10 cellular contexts compared by ENCODE assay signal in the genomic region with DNA sequence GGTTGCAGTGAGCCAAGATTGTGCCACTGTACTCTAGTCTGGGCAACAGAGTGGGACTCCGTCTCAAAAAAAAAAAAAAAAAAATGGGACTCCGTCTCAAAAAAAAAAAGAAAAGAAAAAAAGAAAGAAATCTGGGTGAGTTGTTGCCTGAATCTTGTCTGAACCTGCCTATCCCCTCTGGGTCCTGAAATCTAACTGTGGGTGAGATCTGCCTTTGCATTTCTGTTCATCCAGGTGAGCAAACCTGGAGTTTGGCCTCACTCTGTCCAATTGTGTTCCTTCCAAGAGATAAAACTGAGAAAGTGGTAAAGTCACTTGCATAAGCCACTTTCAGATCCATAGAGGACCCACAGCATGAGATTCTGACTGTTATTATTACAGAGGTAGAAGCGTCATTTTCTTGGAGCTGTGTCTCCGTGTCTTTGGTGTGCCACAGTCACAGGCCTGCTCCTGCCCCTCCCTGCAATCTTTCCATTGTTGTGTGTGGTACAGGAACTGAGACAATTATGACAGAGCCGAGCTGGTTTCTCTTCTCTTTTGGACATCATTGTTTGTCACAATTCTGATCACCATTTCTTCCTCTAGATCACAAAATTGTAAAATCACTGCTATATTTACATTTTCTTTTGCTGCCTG.
A peak's percentile ranks its signal among the peaks of the same experiment; 100 is the strongest.
DNase-seq lines count a peak whose midpoint lies in the region; ATAC-seq, FAIRE-seq and TF ChIP-seq lines count a peak whose summit lies in the region.
"Had no signal": no experiment of that assay in that cellular context is flagged by ENCODE, and none has a peak within 500 bp of the region (broad histone marks: within the 10 kb centered on the region; RNA-seq: fewer than 3 reads in every experiment).

No MANE protein-coding gene starts in this region.

- H3K4me1 Mint-ChIP-seq in activated CD8-positive, alpha-beta T cell treated with anti-CD3 and anti-CD28 coated beads, Interleukin-2, amount 10 ng/mL, durations not matched to agents 7 days and 5 days (ENCODE audit: low read depth) = peaks cover 26% of the 10 kb centered on the region
- H3K4me1 Mint-ChIP-seq in stimulated activated naive B cell treated with anti-CD40 and anti-IgM and Interleukin-4, amounts not matched to agents 10 μg/mL and 1 μg/mL and 100 μg/mL, for 72 hours = peaks cover 51 to 84% of the 10 kb centered on the region in 2 donors

- H3K27ac ChIP-seq in kidney (ENCODE audit: low read depth in 2 of 2, low read length in 2 of 2) = no peak overlapping the region

- peaks cover 10 to 20% of the 10 kb centered on the region in 2 donors for H3K4me1 ChIP-seq in kidney (ENCODE audit: control insufficient read depth in 1 of 2, insufficient read depth in 1 of 2, low read depth in 1 of 2, low read length in 2 of 2)

- H3K27ac Mint-ChIP-seq in activated CD8-positive, alpha-beta T cell treated with anti-CD3 and anti-CD28 coated beads, Interleukin-2, amount 10 ng/mL, durations not matched to agents 7 days and 5 days = peak overlapping the region; percentile 56
- peak overlapping the region; percentile 97 for H3K27ac Mint-ChIP-seq in stimulated activated naive B cell treated with anti-CD40 and anti-IgM and Interleukin-4, amounts not matched to agents 10 μg/mL and 1 μg/mL and 100 μg/mL, for 72 hours

- POLR2A ChIA-PET in activated CD8-positive, alpha-beta T cell treated with anti-CD3 and anti-CD28 coated beads, Interleukin-2, amount 10 ng/mL, durations not matched to agents 7 days and 5 days (lab: Charles Lee) = no interaction called here

- no peak overlapping the region for H3K4me3 Mint-ChIP-seq in activated CD8-positive, alpha-beta T cell treated with anti-CD3 and anti-CD28 coated beads, Interleukin-2, amount 10 ng/mL, durations not matched to agents 7 days and 5 days
- peak overlapping the region; percentile 60 to 69 for H3K4me3 Mint-ChIP-seq in stimulated activated naive B cell treated with anti-CD40 and anti-IgM and Interleukin-4, amounts not matched to agents 10 μg/mL and 1 μg/mL and 100 μg/mL, for 72 hours

- no peak for DNase-seq in activated CD4-positive, CD25-positive, alpha-beta regulatory T cell (lab: John Stamatoyannopoulos, UW)
- peak; percentile 65 for DNase-seq in activated CD8-positive, alpha-beta T cell treated with anti-CD3 and anti-CD28 coated beads, Interleukin-2, amount 10 ng/mL, durations not matched to agents 7 days and 5 days
- DNase-seq in kidney (peak; percentile 37), DMS153 treated with DMSO at 0.1 percent for 48 hours (lab: John Stamatoyannopoulos, UW; ENCODE audit: unreplicated experiment) (no peak), NCI-H1417 treated with DMSO at 0.1 percent for 48 hours (lab: John Stamatoyannopoulos, UW) (no peak)
- peak; percentile 86 for DNase-seq in stimulated activated naive B cell treated with anti-CD40 and anti-IgM and Interleukin-4, amounts not matched to agents 10 μg/mL and 1 μg/mL and 100 μg/mL, for 72 hours

- no peak overlapping the region for H3K4me3 ChIP-seq in kidney (ENCODE audit: low read length in 2 of 2)
- H3K4me3 ChIP-seq: A549 had no signal

- no peaks in the 10 kb centered on the region for H3K9me3 ChIP-seq in kidney (ENCODE audit: control insufficient read depth in 1 of 2, low read length in 2 of 2)
- H3K9me3 ChIP-seq: A549 had no signal

- no peak for TF ChIP-seq CTCF in kidney (IDR thresholded peaks at IDR 0.05; ENCODE audit: borderline replicate concordance, extremely low read depth, insufficient read depth)

- no peaks in the 10 kb centered on the region for H3K27me3 Mint-ChIP-seq in activated CD8-positive, alpha-beta T cell treated with anti-CD3 and anti-CD28 coated beads, Interleukin-2, amount 10 ng/mL, durations not matched to agents 7 days and 5 days (ENCODE audit: low read depth)
- no peaks in the 10 kb centered on the region for H3K27me3 Mint-ChIP-seq in stimulated activated naive B cell treated with anti-CD40 and anti-IgM and Interleukin-4, amounts not matched to agents 10 μg/mL and 1 μg/mL and 100 μg/mL, for 72 hours

- intact Hi-C loops in kidney (cut with DNase I) = no loop called here

- ATAC-seq in activated CD4-positive, CD25-positive, alpha-beta regulatory T cell treated with anti-CD3 and anti-CD28 coated beads, Interleukin-2, amount 50 U/mL, for 24 hours = peak; percentile 93 to 94
- peak; percentile 83 for ATAC-seq in HG03108 (IDR thresholded peaks at IDR 0.05; ENCODE audit: unreplicated experiment)
- peak; percentile 89 for ATAC-seq in activated CD8-positive, alpha-beta T cell treated with anti-CD3 and anti-CD28 coated beads, Interleukin-2, amount 10 ng/mL, durations not matched to agents 7 days and 5 days
- peak; percentile 95 for ATAC-seq in stimulated activated naive B cell treated with anti-CD40 and anti-IgM and Interleukin-4, amounts not matched to agents 10 μg/mL and 1 μg/mL and 100 μg/mL, for 72 hours (replicated peaks)

- no peak for FAIRE-seq in kidney (lab: Jason Lieb, UNC)
- FAIRE-seq: A549, frontal cortex had no signal

- peaks cover 4% of the 10 kb centered on the region for H3K9me3 Mint-ChIP-seq in activated CD8-positive, alpha-beta T cell treated with anti-CD3 and anti-CD28 coated beads, Interleukin-2, amount 10 ng/mL, durations not matched to agents 7 days and 5 days (ENCODE audit: insufficient read depth)
- H3K9me3 Mint-ChIP-seq in stimulated activated naive B cell treated with anti-CD40 and anti-IgM and Interleukin-4, amounts not matched to agents 10 μg/mL and 1 μg/mL and 100 μg/mL, for 72 hours = peaks cover 0 to 2% of the 10 kb centered on the region in 2 donors

- H3K9ac ChIP-seq in kidney (ENCODE audit: low read length in 2 of 2) = no peak overlapping the region

- peaks cover 9% of the 10 kb centered on the region for H3K36me3 Mint-ChIP-seq in activated CD8-positive, alpha-beta T cell treated with anti-CD3 and anti-CD28 coated beads, Interleukin-2, amount 10 ng/mL, durations not matched to agents 7 days and 5 days (ENCODE audit: low read depth)
- H3K36me3 Mint-ChIP-seq in stimulated activated naive B cell treated with anti-CD40 and anti-IgM and Interleukin-4, amounts not matched to agents 10 μg/mL and 1 μg/mL and 100 μg/mL, for 72 hours = peaks cover 3 to 27% of the 10 kb centered on the region in 2 donors

- no peaks in the 10 kb centered on the region for H3K36me3 ChIP-seq in kidney (ENCODE audit: control insufficient read depth in 1 of 2, insufficient read depth in 2 of 2, low read length in 2 of 2)

- CTCF ChIA-PET in activated CD8-positive, alpha-beta T cell treated with anti-CD3 and anti-CD28 coated beads, Interleukin-2, amount 10 ng/mL, durations not matched to agents 7 days and 5 days (lab: Charles Lee) = interaction anchor here (0.8 to 1.5 kb wide), 4 partner anchors 11 to 651 kb away, joined by 3 to 7 read pairs (median 4); no protein-coding TSS in a partner anchor

Comparison
In these comparisons a context has a peak if more than half of its experiments do, and no peak if none do; other contexts are left out.
1. DNase-seq: peak in activated CD8-positive, alpha-beta T cell treated with anti-CD3 and anti-CD28 coated beads, Interleukin-2, amount 10 ng/mL, durations not matched to agents 7 days and 5 days (single experiment), kidney (single experiment) and stimulated activated naive B cell treated with anti-CD40 and anti-IgM and Interleukin-4, amounts not matched to agents 10 μg/mL and 1 μg/mL and 100 μg/mL, for 72 hours (single experiment); none in activated CD4-positive, CD25-positive, alpha-beta regulatory T cell (0 of 4), DMS153 treated with DMSO at 0.1 percent for 48 hours (single experiment) and NCI-H1417 treated with DMSO at 0.1 percent for 48 hours (single experiment).
2. Peak in every context shown above with its lines, with median percentiles within 50 percentile points of each other: ATAC-seq.